10 cellular contexts compared by ENCODE assay signal in the genomic region with DNA sequence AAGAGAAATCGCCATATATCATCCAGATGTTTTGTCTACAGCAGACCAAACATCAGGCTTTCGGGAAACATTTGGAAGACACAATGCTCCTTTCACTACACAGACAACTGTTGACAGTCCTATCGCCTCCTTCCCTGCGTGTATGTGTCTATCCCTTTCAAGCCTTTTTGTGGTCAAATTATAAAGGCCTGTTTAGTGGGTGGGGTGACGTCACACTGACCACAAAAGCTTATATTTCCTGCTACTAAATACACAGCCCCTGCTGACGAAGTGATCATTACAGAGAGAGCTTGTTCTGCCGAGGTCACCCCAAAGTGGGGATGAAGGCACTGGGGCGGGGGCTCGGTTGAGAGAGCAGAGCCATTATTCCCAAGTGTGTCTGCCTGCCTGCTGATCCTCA.
DNase-seq lines count a peak whose midpoint lies in the region; ATAC-seq and TF ChIP-seq lines count a peak whose summit lies in the region.
"Had no signal": no experiment of that assay in that cellular context is flagged by ENCODE, and none has a peak within 500 bp of the region (broad histone marks: within the 10 kb centered on the region; RNA-seq: fewer than 3 reads in every experiment).

No MANE protein-coding gene starts in this region.

- no peaks in the 10 kb centered on the region for H3K36me3 Mint-ChIP-seq in activated naive CD8-positive, alpha-beta T cell treated with anti-CD3 and anti-CD28 coated beads for 36 hours

- no peaks in the 10 kb centered on the region for H3K4me1 ChIP-seq in mucosa of descending colon (ENCODE audit: low read depth)

- DNase-seq in EL = peak; percentile 92
- peak; percentile 23 to 53 for DNase-seq in NCI-H187 (lab: John Stamatoyannopoulos, UW)
- DNase-seq in activated naive CD8-positive, alpha-beta T cell treated with anti-CD3 and anti-CD28 coated beads for 36 hours = peak; percentile 58
- peak in 1 of 3 donors; percentile 32 for DNase-seq in mucosa of descending colon
- DNase-seq in HPDE6-E6E7 (ENCODE audit: extremely low spot score) = no peak
- DNase-seq in RPMI8226 = no peak
- DNase-seq in NCI-H1105 treated with DMSO at 0.1 percent for 48 hours (lab: John Stamatoyannopoulos, UW) = no peak

- peaks cover 24% of the 10 kb centered on the region for H3K4me1 Mint-ChIP-seq in activated naive CD8-positive, alpha-beta T cell treated with anti-CD3 and anti-CD28 coated beads for 36 hours

- peak; percentile 32 for ATAC-seq in mucosa of descending colon
- no peak for ATAC-seq in HG02798 (IDR thresholded peaks at IDR 0.05; ENCODE audit: poor library complexity, unreplicated experiment)

- H3K4me3 Mint-ChIP-seq in activated naive CD8-positive, alpha-beta T cell treated with anti-CD3 and anti-CD28 coated beads for 36 hours = no peak overlapping the region
- H3K4me3 Mint-ChIP-seq: IgD-negative memory B cell had no signal

- intact Hi-C loops in mucosa of descending colon (cut with DNase I, micrococcal nuclease) = loop anchor here in 1 of 2 donors (10.0 kb wide), 1 partner anchor 468 kb away; the partner anchor contains the start of gene IGFBP5

- no peak for TF ChIP-seq CTCF in mucosa of descending colon (IDR thresholded peaks at IDR 0.05)

- peaks cover 2% of the 10 kb centered on the region for H3K9me3 Mint-ChIP-seq in activated naive CD8-positive, alpha-beta T cell treated with anti-CD3 and anti-CD28 coated beads for 36 hours

- H3K4me3 ChIP-seq in mucosa of descending colon = no peak overlapping the region
- H3K4me3 ChIP-seq: heart left ventricle had no signal

- peaks cover 24% of the 10 kb centered on the region for H3K27me3 Mint-ChIP-seq in activated naive CD8-positive, alpha-beta T cell treated with anti-CD3 and anti-CD28 coated beads for 36 hours

- H3K27ac Mint-ChIP-seq in activated naive CD8-positive, alpha-beta T cell treated with anti-CD3 and anti-CD28 coated beads for 36 hours = no peak overlapping the region
- H3K27ac Mint-ChIP-seq: IgD-negative memory B cell had no signal

- no peaks in the 10 kb centered on the region for H3K36me3 ChIP-seq in mucosa of descending colon (ENCODE audit: low read depth)
- H3K36me3 ChIP-seq: heart left ventricle had no signal

- no peaks in the 10 kb centered on the region for H3K9me3 ChIP-seq in mucosa of descending colon
- H3K9me3 ChIP-seq: heart left ventricle had no signal

Comparison
In these comparisons a context has a peak if more than half of its experiments do, and no peak if none do; other contexts are left out.
1. DNase-seq: peak in EL (single experiment), NCI-H187 (2 of 2) and activated naive CD8-positive, alpha-beta T cell treated with anti-CD3 and anti-CD28 coated beads for 36 hours (single experiment); none in HPDE6-E6E7 (single experiment), RPMI8226 (single experiment) and NCI-H1105 treated with DMSO at 0.1 percent for 48 hours (single experiment).